24 cellular contexts compared by ENCODE assay signal in the genomic region with DNA sequence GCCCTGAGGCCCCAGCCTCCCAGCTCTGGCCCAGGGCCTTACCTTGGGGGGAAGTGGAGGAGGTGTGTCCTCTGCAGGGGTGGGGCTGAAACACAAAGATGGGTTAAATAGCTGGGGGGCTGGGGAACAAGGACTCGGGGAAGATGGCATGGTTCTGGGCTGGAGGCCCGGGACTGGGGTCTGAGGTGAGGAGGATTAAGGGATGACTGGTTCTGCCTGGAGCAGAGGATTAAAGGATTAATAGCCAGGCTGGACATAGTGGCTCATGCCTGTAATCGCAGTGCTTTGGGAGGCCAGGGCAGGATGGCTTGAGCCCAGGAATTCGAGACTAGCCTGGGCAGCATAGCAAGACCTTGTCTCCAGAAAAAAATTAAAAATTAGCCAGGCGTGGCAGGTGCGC.
"Had no signal": no experiment of that assay in that cellular context is flagged by ENCODE, and none has a peak within 500 bp of the region (broad histone marks: within the 10 kb centered on the region; RNA-seq: fewer than 3 reads in every experiment).

No MANE protein-coding gene starts in this region.

- H3K9me3 Mint-ChIP-seq: activated CD4-positive, alpha-beta memory T cell treated with anti-CD3 and anti-CD28 coated beads for 36 hours; activated CD4-positive, alpha-beta T cell treated with anti-CD3 and anti-CD28 coated beads, Interleukin-2, amount 10 ng/mL, durations not matched to agents 7 days and 5 days; activated naive CD4-positive, alpha-beta T cell treated with anti-CD3 and anti-CD28 coated beads, Interleukin-2, amount 50 U/mL, for 72 hours; activated naive CD8-positive, alpha-beta T cell treated with anti-CD3 and anti-CD28 coated beads, Interleukin-2, amount 50 U/mL, for 24 hours; activated T-cell treated with anti-CD3 and anti-CD28 coated beads, Interleukin-2, amount 50 U/mL, for 4 hours; T-helper 1 cell treated with Interleukin-12 subunit alpha and Interleukin-12 subunit beta and Interleukin-4 antibody, amounts not matched to agents 30 μg/mL and 1 μg/mL, for 36 hours had no signal

- H3K4me3 ChIP-seq: cardiac muscle cell, MG63 had no signal

- ATAC-seq: activated naive CD4-positive, alpha-beta T cell treated with anti-CD3 and anti-CD28 coated beads, Interleukin-2, amount 50 U/mL, for 72 hours; activated naive CD8-positive, alpha-beta T cell treated with anti-CD3 and anti-CD28 coated beads, Interleukin-2, amount 50 U/mL, for 24 hours; activated T-cell treated with anti-CD3 and anti-CD28 coated beads, Interleukin-2, amount 50 U/mL, for 4 hours had no signal

- H3K4me3 Mint-ChIP-seq: activated CD4-positive, alpha-beta memory T cell treated with anti-CD3 and anti-CD28 coated beads for 36 hours; activated CD4-positive, alpha-beta T cell treated with anti-CD3 and anti-CD28 coated beads, Interleukin-2, amount 10 ng/mL, durations not matched to agents 7 days and 5 days; activated naive CD8-positive, alpha-beta T cell treated with anti-CD3 and anti-CD28 coated beads, Interleukin-2, amount 50 U/mL, for 24 hours; activated T-cell treated with anti-CD3 and anti-CD28 coated beads, Interleukin-2, amount 50 U/mL, for 4 hours; T-helper 1 cell treated with Interleukin-12 subunit alpha and Interleukin-12 subunit beta and Interleukin-4 antibody, amounts not matched to agents 30 μg/mL and 1 μg/mL, for 36 hours had no signal

- H3K9me3 ChIP-seq: MG63 had no signal

- H3K36me3 ChIP-seq: brain microvascular endothelial cell, cardiac muscle cell, MG63 had no signal

- H3K27me3 Mint-ChIP-seq: activated CD4-positive, alpha-beta memory T cell treated with anti-CD3 and anti-CD28 coated beads for 36 hours; activated CD4-positive, alpha-beta T cell treated with anti-CD3 and anti-CD28 coated beads, Interleukin-2, amount 10 ng/mL, durations not matched to agents 7 days and 5 days; activated naive CD8-positive, alpha-beta T cell treated with anti-CD3 and anti-CD28 coated beads, Interleukin-2, amount 50 U/mL, for 24 hours had no signal

- H3K4me1 Mint-ChIP-seq: activated CD4-positive, alpha-beta T cell treated with anti-CD3 and anti-CD28 coated beads, Interleukin-2, amount 10 ng/mL, durations not matched to agents 7 days and 5 days; activated naive CD8-positive, alpha-beta T cell treated with anti-CD3 and anti-CD28 coated beads, Interleukin-2, amount 50 U/mL, for 24 hours had no signal

- H3K27me3 ChIP-seq: brain microvascular endothelial cell, cardiac muscle cell, MG63 had no signal

- H3K27ac ChIP-seq: brain microvascular endothelial cell, cardiac muscle cell had no signal

- H3K27ac Mint-ChIP-seq: activated CD4-positive, alpha-beta memory T cell treated with anti-CD3 and anti-CD28 coated beads for 36 hours; activated CD4-positive, alpha-beta T cell treated with anti-CD3 and anti-CD28 coated beads, Interleukin-2, amount 10 ng/mL, durations not matched to agents 7 days and 5 days; activated naive CD8-positive, alpha-beta T cell treated with anti-CD3 and anti-CD28 coated beads, Interleukin-2, amount 50 U/mL, for 24 hours; T-helper 1 cell treated with Interleukin-12 subunit alpha and Interleukin-12 subunit beta and Interleukin-4 antibody, amounts not matched to agents 30 μg/mL and 1 μg/mL, for 36 hours had no signal

- DNase-seq: activated CD4-positive, alpha-beta memory T cell treated with anti-CD3 and anti-CD28 coated beads for 36 hours; activated CD4-positive, alpha-beta T cell treated with anti-CD3 and anti-CD28 coated beads, Interleukin-2, amount 10 ng/mL, durations not matched to agents 7 days and 5 days; activated CD4-positive, CD25-positive, alpha-beta regulatory T cell; activated CD8-positive, alpha-beta memory T cell treated with anti-CD3 and anti-CD28 coated beads for 24 hours; activated effector memory CD4-positive, alpha-beta T cell treated with anti-CD3 and anti-CD28 coated beads, Interleukin-2, amount 50 U/mL, for 16 hours; activated naive CD4-positive, alpha-beta T cell treated with Interleukin-2 at 50 U/mL for 16 hours; activated naive CD8-positive, alpha-beta T cell treated with anti-CD3 and anti-CD28 coated beads, Interleukin-2, amount 50 U/mL, for 24 hours; activated T-cell treated with anti-CD3 and anti-CD28 coated beads, Interleukin-2, amount 50 U/mL, for 4 hours; amygdala; brain microvascular endothelial cell; MG63; NCI-H1105; NCI-H1436; NCI-H187; NCI-H2081 treated with DMSO at 0.1 percent for 48 hours; NCI-H446 treated with DMSO at 0.1 percent for 48 hours; NCI-H524 treated with DMSO at 0.1 percent for 48 hours; NCI-H748 treated with DMSO at 0.1 percent for 48 hours; NK-92 treated with Interleukin-12 subunit alpha and Interleukin-12 subunit beta, amount 100 ng/mL, for 24 hours; SHP77; T-helper 9 cell had no signal
